8 cellular contexts compared by ENCODE assay signal in the genomic region with DNA sequence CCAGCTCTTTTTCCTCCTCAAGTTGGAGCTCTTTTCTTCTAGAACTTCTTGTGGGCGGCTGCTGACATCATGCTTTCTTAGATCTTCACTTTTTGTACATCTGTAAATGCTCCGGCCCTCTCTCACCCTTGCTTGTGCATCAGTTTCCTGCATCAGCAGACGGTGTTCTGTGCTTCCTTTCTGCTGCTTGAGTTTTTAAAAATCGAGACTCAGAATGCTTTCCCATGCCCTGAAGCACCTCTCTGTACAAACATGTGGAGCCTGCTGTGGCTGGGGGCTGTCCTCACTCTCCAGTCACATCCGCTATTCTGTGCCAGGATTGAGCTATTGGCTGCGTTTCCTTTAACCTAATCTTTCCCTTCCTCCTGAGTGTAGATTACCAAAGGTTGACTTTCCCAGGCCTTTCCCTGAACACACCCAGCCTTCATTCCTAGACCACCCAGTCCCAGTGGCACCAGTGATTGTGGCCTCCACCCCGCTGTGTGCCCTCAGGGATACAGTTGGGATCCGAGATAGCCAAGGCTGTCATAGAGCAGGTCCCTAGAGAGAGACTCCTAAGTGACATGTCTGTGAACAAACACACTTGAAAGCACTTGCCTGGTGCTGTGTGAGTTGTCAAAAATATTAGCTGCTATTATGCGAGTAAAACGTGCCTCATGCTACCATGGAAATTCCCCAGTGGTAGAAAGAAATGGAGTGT. TPM values are rescaled to one million over a fixed set of nuclear protein-coding genes. Genes with fewer than 3 reads are reported as not detected.
A peak's percentile ranks its signal among the peaks of the same experiment; 100 is the strongest.
DNase-seq lines count a peak whose midpoint lies in the region; ATAC-seq and TF ChIP-seq lines count a peak whose summit lies in the region.

No MANE protein-coding gene starts in this region.

- TF ChIP-seq CTCF in choroid plexus epithelial cell (conservative IDR thresholded peaks at IDR 0.05; ENCODE audit: low read depth, low read length) (no peak), GM10248 (IDR thresholded peaks at IDR 0.05; ENCODE audit: control extremely low read depth, extremely low read depth, low read depth, missing control alignments) (no peak)

- DNase-seq in AG08395 (ENCODE audit: low spot score) (peak; percentile 24), choroid plexus epithelial cell (ENCODE audit: low read depth) (peak; percentile 97), GM10248 (ENCODE audit: extremely low spot score) (no peak)
- DNase-seq in naive thymus-derived CD8-positive, alpha-beta T cell = peak in 8 of 10 donors; percentile 15 to 70 (median 56)

- peaks cover 25% of the 10 kb centered on the region for H3K4me1 Mint-ChIP-seq in T-helper 1 cell treated with Interleukin-12 subunit alpha and Interleukin-12 subunit beta and Interleukin-4 antibody, amounts not matched to agents 30 μg/mL and 1 μg/mL, for 36 hours (ENCODE audit: low read depth)
- H3K4me1 Mint-ChIP-seq in naive thymus-derived CD8-positive, alpha-beta T cell = peaks cover 13 to 29% (median 21%) of the 10 kb centered on the region in 4 donors

- H3K4me3 Mint-ChIP-seq in T-helper 1 cell treated with Interleukin-12 subunit alpha and Interleukin-12 subunit beta and Interleukin-4 antibody, amounts not matched to agents 30 μg/mL and 1 μg/mL, for 36 hours = peak overlapping the region; percentile 35
- H3K4me3 Mint-ChIP-seq in naive thymus-derived CD8-positive, alpha-beta T cell = peak overlapping the region in 9 of 10 donors; percentile 2 to 76 (median 42)

- POLR2A ChIA-PET in naive thymus-derived CD8-positive, alpha-beta T cell (lab: Charles Lee) = interaction anchor here (0.6 kb wide), 1 partner anchor 10 kb away, joined by 3 read pairs; no protein-coding TSS in a partner anchor
- POLR2A ChIA-PET in GM10248 (lab: Yijun Ruan, JAX) = no interaction called here

- peaks cover 19% of the 10 kb centered on the region for H3K36me3 Mint-ChIP-seq in T-helper 1 cell treated with Interleukin-12 subunit alpha and Interleukin-12 subunit beta and Interleukin-4 antibody, amounts not matched to agents 30 μg/mL and 1 μg/mL, for 36 hours (ENCODE audit: low read depth)
- H3K36me3 Mint-ChIP-seq in naive thymus-derived CD8-positive, alpha-beta T cell = peaks cover 0 to 50% (median 11%) of the 10 kb centered on the region in 3 donors

- CTCF ChIA-PET in GM10248 (lab: Yijun Ruan, JAX) = interaction anchor here (1.3 to 2.1 kb wide), 5 partner anchors 8 to 177 kb away, joined by 3 to 7 read pairs (median 3); no protein-coding TSS in a partner anchor

- H3K9me3 Mint-ChIP-seq in T-helper 1 cell treated with Interleukin-12 subunit alpha and Interleukin-12 subunit beta and Interleukin-4 antibody, amounts not matched to agents 30 μg/mL and 1 μg/mL, for 36 hours = no peaks in the 10 kb centered on the region
- H3K9me3 Mint-ChIP-seq in naive thymus-derived CD8-positive, alpha-beta T cell = no peaks in the 10 kb centered on the region

- peak overlapping the region; percentile 77 for H3K27ac Mint-ChIP-seq in T-helper 1 cell treated with Interleukin-12 subunit alpha and Interleukin-12 subunit beta and Interleukin-4 antibody, amounts not matched to agents 30 μg/mL and 1 μg/mL, for 36 hours
- H3K27ac Mint-ChIP-seq in naive thymus-derived CD8-positive, alpha-beta T cell = peak overlapping the region; percentile 71 to 94 (median 90)

- ATAC-seq in naive thymus-derived CD8-positive, alpha-beta T cell = peak; percentile 93 to 97
- ATAC-seq in HG03565 (IDR thresholded peaks at IDR 0.05; ENCODE audit: unreplicated experiment) (no peak), HG03108 (IDR thresholded peaks at IDR 0.05; ENCODE audit: unreplicated experiment) (no peak), HG02884 (IDR thresholded peaks at IDR 0.05; ENCODE audit: unreplicated experiment) (no peak)

- H3K27me3 Mint-ChIP-seq in T-helper 1 cell treated with Interleukin-12 subunit alpha and Interleukin-12 subunit beta and Interleukin-4 antibody, amounts not matched to agents 30 μg/mL and 1 μg/mL, for 36 hours (ENCODE audit: low read depth) = no peaks in the 10 kb centered on the region
- H3K27me3 Mint-ChIP-seq in naive thymus-derived CD8-positive, alpha-beta T cell = no peaks in the 10 kb centered on the region

- no peak overlapping the region for H3K4me3 ChIP-seq in choroid plexus epithelial cell (ENCODE audit: low read depth, low read length)

RNA-seq across cellular contexts. Expression of a gene that starts 41.9 kb away (rescaled TPM):
- total RNA-seq in naive thymus-derived CD8-positive, alpha-beta T cell = 10 to 100 TPM; 48.1 to 48.4 TPM
- 10 to 100 TPM; 34.2 to 52.5 (median 43.5) TPM for polyA plus RNA-seq in naive thymus-derived CD8-positive, alpha-beta T cell

Comparison
In these comparisons a context has a peak if more than half of its experiments do, and no peak if none do; other contexts are left out.
1. ATAC-seq: peak in naive thymus-derived CD8-positive, alpha-beta T cell (2 of 2); none in HG03565 (single experiment), HG03108 (single experiment) and HG02884 (single experiment).